ENCODE assay signal across 24 cellular contexts in genomic region chr2:15747698-15748471, GRCh38.
A peak's percentile ranks its signal among the peaks of the same experiment; 100 is the strongest.
DNase-seq lines count a peak whose midpoint lies in the region; ATAC-seq and TF ChIP-seq lines count a peak whose summit lies in the region.
"Had no signal": no experiment of that assay in that cellular context is flagged by ENCODE, and none has a peak within 500 bp of the region (broad histone marks: within the 10 kb centered on the region; RNA-seq: fewer than 3 reads in every experiment).

No MANE protein-coding gene starts in this region.

- H3K27ac Mint-ChIP-seq in WTC11: peak overlapping the region; percentile 95
- H3K27ac Mint-ChIP-seq in neural progenitor cell: peak overlapping the region; percentile 86
- no peak overlapping the region for H3K27ac Mint-ChIP-seq in natural killer cell treated with Interleukin-12 subunit alpha and Interleukin-12 subunit beta and Interleukin-15 and Interleukin-18, amount 100 ng/mL, for 72 hours
- H3K27ac Mint-ChIP-seq: activated B cell treated with CpG ODN at 0.5 μM for 24 hours; activated naive CD4-positive, alpha-beta T cell treated with anti-CD3 and anti-CD28 coated beads, Interleukin-2, amount 50 U/mL, for 24 hours; B cell; CD8-positive, alpha-beta memory T cell; immature natural killer cell; stimulated activated effector memory CD8-positive, alpha-beta T cell treated with anti-CD3 and anti-CD28 coated beads, Interleukin-12 subunit alpha, Interleukin-12 subunit beta, amount 100 ng/mL, for 72 hours had no signal

- H4K20me1 ChIP-seq in neural progenitor cell (ENCODE audit: low read depth): no peaks in the 10 kb centered on the region

- H3K27me3 ChIP-seq in H7 (ENCODE audit: control insufficient read depth, insufficient read depth, low read length) (no peaks in the 10 kb centered on the region), iPS DF 6.9 (ENCODE audit: control insufficient read depth, insufficient read depth, low read length) (no peaks in the 10 kb centered on the region), neural progenitor cell (no peaks in the 10 kb centered on the region)
- H3K27me3 ChIP-seq: uterus had no signal

- H3K27me3 Mint-ChIP-seq in WTC11 (ENCODE audit: low read depth): peaks cover 2% of the 10 kb centered on the region; the same call in 1 of the 2 replicates
- peaks cover 6% of the 10 kb centered on the region for H3K27me3 Mint-ChIP-seq in neural progenitor cell (ENCODE audit: insufficient read depth, low read depth)
- peaks cover 10 to 22% of the 10 kb centered on the region in 2 donors for H3K27me3 Mint-ChIP-seq in natural killer cell treated with Interleukin-12 subunit alpha and Interleukin-12 subunit beta and Interleukin-15 and Interleukin-18, amount 100 ng/mL, for 72 hours

- peak overlapping the region; percentile 69 for H3K4me2 ChIP-seq in neural progenitor cell

- TF ChIP-seq CTCF in WTC11 (IDR thresholded peaks at IDR 0.05): no peak
- TF ChIP-seq CTCF in neural progenitor cell (IDR thresholded peaks at IDR 0.05): peak; percentile 12

- H3K4me1 ChIP-seq in iPS DF 6.9 (ENCODE audit: control insufficient read depth, insufficient read depth, low read length): peaks cover 13% of the 10 kb centered on the region; the same call in 1 of the 2 replicates
- H3K4me1 ChIP-seq in neural progenitor cell: peaks cover 19% of the 10 kb centered on the region
- H3K4me1 ChIP-seq: uterus had no signal

- WGBS in iPS DF 6.9 (ENCODE audit: insufficient coverage, insufficient read length): no CpG with 5 or more reads among the region's 15 CpGs

- CTCF ChIA-PET in WTC11 (lab: Charles Lee): interaction anchor here (0.5 to 2.4 kb wide), 42 partner anchors 8 to 1239 kb away, joined by 3 to 20 read pairs (median 4); partner anchors contain the start of gene MYCN

- no peaks in the 10 kb centered on the region for H3K36me3 ChIP-seq in H7 (replicated peaks; ENCODE audit: control insufficient read depth, insufficient read depth, low read length)
- no peaks in the 10 kb centered on the region for H3K36me3 ChIP-seq in iPS DF 6.9 (ENCODE audit: control insufficient read depth, insufficient read depth, low read length)
- no peaks in the 10 kb centered on the region for H3K36me3 ChIP-seq in neural progenitor cell
- H3K36me3 ChIP-seq: uterus had no signal

- H3F3A ChIP-seq in neural progenitor cell (ENCODE audit: low read depth): peaks cover 16% of the 10 kb centered on the region

- POLR2A ChIA-PET in WTC11 (lab: Charles Lee): interaction anchor here (0.7 to 1.4 kb wide), 2 partner anchors 13 to 106 kb away, joined by 3 read pairs; no protein-coding TSS in a partner anchor

- no peak overlapping the region for H3K4me3 ChIP-seq in H7 (ENCODE audit: insufficient read depth, low read depth, low read length)
- no peak overlapping the region for H3K4me3 ChIP-seq in iPS DF 6.9 (ENCODE audit: low read length)
- no peak overlapping the region for H3K4me3 ChIP-seq in neural progenitor cell
- H3K4me3 ChIP-seq: uterus had no signal

- H3K9me3 Mint-ChIP-seq in WTC11 (no peaks in the 10 kb centered on the region), neural progenitor cell (no peaks in the 10 kb centered on the region)
- no peaks in the 10 kb centered on the region for H3K9me3 Mint-ChIP-seq in natural killer cell treated with Interleukin-12 subunit alpha and Interleukin-12 subunit beta and Interleukin-15 and Interleukin-18, amount 100 ng/mL, for 72 hours
- H3K9me3 Mint-ChIP-seq: activated B cell treated with CpG ODN at 0.5 μM for 24 hours; activated naive CD4-positive, alpha-beta T cell treated with anti-CD3 and anti-CD28 coated beads, Interleukin-2, amount 50 U/mL, for 24 hours; CD8-positive, alpha-beta memory T cell; central memory CD8-positive, alpha-beta T cell; stimulated activated effector memory CD8-positive, alpha-beta T cell treated with anti-CD3 and anti-CD28 coated beads, Interleukin-12 subunit alpha, Interleukin-12 subunit beta, amount 100 ng/mL, for 72 hours had no signal

- H3K9ac ChIP-seq in neural progenitor cell: no peak overlapping the region

- H3K9me3 ChIP-seq in iPS DF 6.9 (ENCODE audit: control insufficient read depth, insufficient read depth, low read length): no peaks in the 10 kb centered on the region
- no peaks in the 10 kb centered on the region for H3K9me3 ChIP-seq in neural progenitor cell (ENCODE audit: low read depth)
- H3K9me3 ChIP-seq: uterus had no signal

- no peak overlapping the region for H3K4me3 Mint-ChIP-seq in WTC11
- no peak overlapping the region for H3K4me3 Mint-ChIP-seq in neural progenitor cell
- no peak overlapping the region for H3K4me3 Mint-ChIP-seq in natural killer cell treated with Interleukin-12 subunit alpha and Interleukin-12 subunit beta and Interleukin-15 and Interleukin-18, amount 100 ng/mL, for 72 hours
- H3K4me3 Mint-ChIP-seq: activated B cell treated with CpG ODN at 0.5 μM for 24 hours; activated naive CD4-positive, alpha-beta T cell treated with anti-CD3 and anti-CD28 coated beads, Interleukin-2, amount 50 U/mL, for 24 hours; B cell; CD8-positive, alpha-beta memory T cell; central memory CD8-positive, alpha-beta T cell; immature natural killer cell; stimulated activated effector memory CD8-positive, alpha-beta T cell treated with anti-CD3 and anti-CD28 coated beads, Interleukin-12 subunit alpha, Interleukin-12 subunit beta, amount 100 ng/mL, for 72 hours had no signal

- H3K36me3 Mint-ChIP-seq in WTC11 (no peaks in the 10 kb centered on the region), neural progenitor cell (no peaks in the 10 kb centered on the region)
- no peaks in the 10 kb centered on the region for H3K36me3 Mint-ChIP-seq in natural killer cell treated with Interleukin-12 subunit alpha and Interleukin-12 subunit beta and Interleukin-15 and Interleukin-18, amount 100 ng/mL, for 72 hours
- H3K36me3 Mint-ChIP-seq: activated naive CD4-positive, alpha-beta T cell treated with anti-CD3 and anti-CD28 coated beads, Interleukin-2, amount 50 U/mL, for 24 hours; CD8-positive, alpha-beta memory T cell; immature natural killer cell; stimulated activated effector memory CD8-positive, alpha-beta T cell treated with anti-CD3 and anti-CD28 coated beads, Interleukin-12 subunit alpha, Interleukin-12 subunit beta, amount 100 ng/mL, for 72 hours had no signal

- H3K79me2 ChIP-seq in neural progenitor cell (ENCODE audit: low read depth): no peaks in the 10 kb centered on the region

- peak; percentile 95 for DNase-seq in H7
- DNase-seq in WTC11 (ENCODE audit: low spot score): peak; percentile 72
- peak; percentile 48 for DNase-seq in iPS DF 6.9 (ENCODE audit: low read depth, low spot score)
- DNase-seq in neural progenitor cell (ENCODE audit: low spot score): peak; percentile 93
- DNase-seq in mesenteric fat pad (ENCODE audit: low spot score): no peak
- DNase-seq in natural killer cell treated with Interleukin-12 subunit alpha and Interleukin-12 subunit beta and Interleukin-15 and Interleukin-18, amount 100 ng/mL, for 72 hours (ENCODE audit: low spot score): no peak
- no peak for DNase-seq in cortex of kidney (lab: John Stamatoyannopoulos, UW)
- DNase-seq: activated B cell treated with CpG ODN at 0.5 μM for 24 hours; aorta; CD8-positive, alpha-beta memory T cell; DMS153; immature natural killer cell; left ventricle myocardium superior; NCI-H187; NCI-H2227 treated with DMSO at 0.1 percent for 48 hours; NCI-H748 treated with DMSO at 0.1 percent for 48 hours; T-helper 9 cell; uterus had no signal

- H3K4me1 Mint-ChIP-seq in WTC11 (peaks cover 22% of the 10 kb centered on the region), neural progenitor cell (peaks cover 30% of the 10 kb centered on the region)
- H3K4me1 Mint-ChIP-seq in natural killer cell treated with Interleukin-12 subunit alpha and Interleukin-12 subunit beta and Interleukin-15 and Interleukin-18, amount 100 ng/mL, for 72 hours (ENCODE audit: low read depth in 2 of 2): no peaks in the 10 kb centered on the region
- H3K4me1 Mint-ChIP-seq: activated B cell treated with CpG ODN at 0.5 μM for 24 hours; activated naive CD4-positive, alpha-beta T cell treated with anti-CD3 and anti-CD28 coated beads, Interleukin-2, amount 50 U/mL, for 24 hours; B cell; CD8-positive, alpha-beta memory T cell; central memory CD8-positive, alpha-beta T cell; immature natural killer cell; stimulated activated effector memory CD8-positive, alpha-beta T cell treated with anti-CD3 and anti-CD28 coated beads, Interleukin-12 subunit alpha, Interleukin-12 subunit beta, amount 100 ng/mL, for 72 hours had no signal

- H3K27ac ChIP-seq in iPS DF 6.9 (ENCODE audit: low read length) (no peak overlapping the region), neural progenitor cell (peak overlapping the region; percentile 82)
- H3K27ac ChIP-seq: epithelial cell of prostate, uterus had no signal

- peak; percentile 85 for ATAC-seq in WTC11
- no peak for ATAC-seq in HG02610 (IDR thresholded peaks at IDR 0.05; ENCODE audit: unreplicated experiment)
- ATAC-seq in natural killer cell treated with Interleukin-12 subunit alpha and Interleukin-12 subunit beta and Interleukin-15 and Interleukin-18, amount 100 ng/mL, for 72 hours: no peak
- ATAC-seq: left ventricle myocardium superior; stimulated activated effector memory CD8-positive, alpha-beta T cell treated with anti-CD3 and anti-CD28 coated beads, Interleukin-12 subunit alpha, Interleukin-12 subunit beta, amount 100 ng/mL, for 72 hours had no signal

- peak overlapping the region; percentile 67 for H2AFZ ChIP-seq in neural progenitor cell (replicated peaks)

TF ChIP-seq in WTC11, 78 proteins besides CTCF, POLR2A, EP300 and RAD21 (continues in another document):
- TF ChIP-seq FOXP4 (CRISPR knock-in tag; IDR thresholded peaks at IDR 0.05) (no peak), USF1 (CRISPR knock-in tag; IDR thresholded peaks at IDR 0.05) (no peak), TEAD1 (CRISPR knock-in tag; IDR thresholded peaks at IDR 0.05) (peak; percentile 73; the same call in 1 of the 2 replicates)

Comparison
In these comparisons a context has a peak if more than half of its experiments do, and no peak if none do; other contexts are left out.
1. DNase-seq: peak in H7 (single experiment), WTC11 (single experiment), iPS DF 6.9 (single experiment) and neural progenitor cell (single experiment); none in mesenteric fat pad (single experiment), natural killer cell treated with Interleukin-12 subunit alpha and Interleukin-12 subunit beta and Interleukin-15 and Interleukin-18, amount 100 ng/mL, for 72 hours (single experiment) and cortex of kidney (single experiment).
2. H3K27ac Mint-ChIP-seq: peak in WTC11 (single experiment) and neural progenitor cell (single experiment); none in natural killer cell treated with Interleukin-12 subunit alpha and Interleukin-12 subunit beta and Interleukin-15 and Interleukin-18, amount 100 ng/mL, for 72 hours (0 of 2).